Comparison of ENCODE assay signal across 22 cellular contexts in genomic region chr15:31954364-31954763, GRCh38.
DNase-seq lines count a peak whose midpoint lies in the region; ATAC-seq, FAIRE-seq and TF ChIP-seq lines count a peak whose summit lies in the region.
"Had no signal": no experiment of that assay in that cellular context is flagged by ENCODE, and none has a peak within 500 bp of the region (broad histone marks: within the 10 kb centered on the region; RNA-seq: fewer than 3 reads in every experiment).

No MANE protein-coding gene starts in this region.

- H3K4me1 ChIP-seq in astrocyte (ENCODE audit: insufficient read depth, low read length) (peaks cover 9% of the 10 kb centered on the region), neural progenitor cell (no peaks in the 10 kb centered on the region)
- H3K4me1 ChIP-seq: BE2C had no signal

- H3K4me3 ChIP-seq in astrocyte (ENCODE audit: insufficient read depth, low read depth, low read length) (no peak overlapping the region), neural progenitor cell (no peak overlapping the region)

- TF ChIP-seq CTCF in astrocyte (IDR thresholded peaks at IDR 0.05; ENCODE audit: insufficient read depth, low read depth, low read length) (no peak), neural progenitor cell (IDR thresholded peaks at IDR 0.05) (no peak)

- H3K27me3 ChIP-seq in astrocyte (ENCODE audit: insufficient read depth, low read length) (no peaks in the 10 kb centered on the region), neural progenitor cell (no peaks in the 10 kb centered on the region)

- H3K36me3 ChIP-seq in astrocyte (ENCODE audit: insufficient read depth, low read length) (no peaks in the 10 kb centered on the region), neural progenitor cell (no peaks in the 10 kb centered on the region)
- H3K36me3 ChIP-seq: BE2C had no signal

- no peak for FAIRE-seq in astrocyte (lab: Jason Lieb, UNC)
- FAIRE-seq: GM12891, GM18507, H1, HepG2 had no signal

- H3K27ac ChIP-seq in astrocyte (ENCODE audit: low read depth, low read length) = peak overlapping the region; percentile 27
- no peak overlapping the region for H3K27ac ChIP-seq in neural progenitor cell
- H3K27ac ChIP-seq in temporal lobe (ENCODE audit: low read depth, low read length) = peak overlapping the region; percentile 44

- H3K9me3 Mint-ChIP-seq in astrocyte (ENCODE audit: unreplicated experiment) = peaks cover 7% of the 10 kb centered on the region
- H3K9me3 Mint-ChIP-seq in neural progenitor cell = peaks cover 21% of the 10 kb centered on the region

- H3K9ac ChIP-seq in astrocyte (ENCODE audit: low read length) (no peak overlapping the region), neural progenitor cell (no peak overlapping the region)

- intact Hi-C loops in head of caudate nucleus (cut with DNase I) = loop anchor here (10.0 kb wide), 1 partner anchor 60 kb away; no protein-coding TSS in a partner anchor

- H3K79me2 ChIP-seq in astrocyte (ENCODE audit: insufficient read depth, low read length) (no peaks in the 10 kb centered on the region), neural progenitor cell (ENCODE audit: low read depth) (no peaks in the 10 kb centered on the region)

- no peaks in the 10 kb centered on the region for H3F3A ChIP-seq in neural progenitor cell (ENCODE audit: low read depth)

- H3K9me3 ChIP-seq in astrocyte (ENCODE audit: insufficient read depth, low read depth, low read length) = peaks cover 5% of the 10 kb centered on the region
- no peaks in the 10 kb centered on the region for H3K9me3 ChIP-seq in neural progenitor cell (ENCODE audit: low read depth)
- H3K9me3 ChIP-seq: BE2C had no signal

- H3K4me3 Mint-ChIP-seq in astrocyte (ENCODE audit: unreplicated experiment) (no peak overlapping the region), neural progenitor cell (peak overlapping the region; percentile 49)
- H3K4me3 Mint-ChIP-seq: CD4-positive, CD25-positive, alpha-beta regulatory T cell; CD8-positive, alpha-beta memory T cell; H9; IgD-negative memory B cell had no signal

- ATAC-seq in GM21717 (IDR thresholded peaks at IDR 0.05; ENCODE audit: unreplicated experiment) = no peak
- ATAC-seq: HepG2 had no signal

- H3K36me3 Mint-ChIP-seq in astrocyte (ENCODE audit: low read depth, unreplicated experiment) = no peaks in the 10 kb centered on the region
- no peaks in the 10 kb centered on the region for H3K36me3 Mint-ChIP-seq in neural progenitor cell
- H3K36me3 Mint-ChIP-seq: CD4-positive, CD25-positive, alpha-beta regulatory T cell; CD8-positive, alpha-beta memory T cell had no signal

- DNase-seq in astrocyte (ENCODE audit: low read depth) (no peak), head of caudate nucleus (peak in 40 of 42 donors; percentile 25 to 89 (median 64)), neural progenitor cell (ENCODE audit: low spot score) (no peak), NCI-H187 treated with DMSO at 0.1 percent for 48 hours (lab: John Stamatoyannopoulos, UW) (no peak), foreskin melanocyte (no peak)
- DNase-seq: BE2C; C1 segment of cervical spinal cord; CD4-positive, CD25-positive, alpha-beta regulatory T cell; CD8-positive, alpha-beta memory T cell; COR-L47; DMS 273 treated with DMSO at 0.1 percent for 48 hours; DMS53; DND-41; EL; H9 had no signal

- H4K20me1 ChIP-seq in astrocyte (ENCODE audit: insufficient read depth, low read length) = no peaks in the 10 kb centered on the region
- no peaks in the 10 kb centered on the region for H4K20me1 ChIP-seq in neural progenitor cell (ENCODE audit: low read depth)

- no peaks in the 10 kb centered on the region for H3K27me3 Mint-ChIP-seq in astrocyte (ENCODE audit: low read depth, unreplicated experiment)
- H3K27me3 Mint-ChIP-seq in neural progenitor cell (ENCODE audit: insufficient read depth, low read depth) = peaks cover 2% of the 10 kb centered on the region

- H2AFZ ChIP-seq in astrocyte (ENCODE audit: low read depth, low read length) (no peak overlapping the region), neural progenitor cell (replicated peaks) (no peak overlapping the region)

- H3K4me1 Mint-ChIP-seq in astrocyte (ENCODE audit: low read depth, unreplicated experiment) = peaks cover 52% of the 10 kb centered on the region
- peaks cover 11% of the 10 kb centered on the region for H3K4me1 Mint-ChIP-seq in neural progenitor cell
- H3K4me1 Mint-ChIP-seq: CD4-positive, CD25-positive, alpha-beta regulatory T cell; CD8-positive, alpha-beta memory T cell; H9; IgD-negative memory B cell had no signal

- H3K27ac Mint-ChIP-seq in astrocyte (ENCODE audit: unreplicated experiment) = peak overlapping the region; percentile 99
- H3K27ac Mint-ChIP-seq in neural progenitor cell = no peak overlapping the region
- H3K27ac Mint-ChIP-seq: CD4-positive, CD25-positive, alpha-beta regulatory T cell; CD8-positive, alpha-beta memory T cell; H9; IgD-negative memory B cell had no signal

- no peak overlapping the region for H3K4me2 ChIP-seq in astrocyte (ENCODE audit: low read length)
- no peak overlapping the region for H3K4me2 ChIP-seq in neural progenitor cell

Comparison
In these comparisons a context has a peak if more than half of its experiments do, and no peak if none do; other contexts are left out.
1. DNase-seq: peak in head of caudate nucleus (40 of 42); none in astrocyte (single experiment), neural progenitor cell (single experiment), NCI-H187 treated with DMSO at 0.1 percent for 48 hours (single experiment) and foreskin melanocyte (single experiment).